1 cellular context compared by ENCODE assay signal in the genomic region with DNA sequence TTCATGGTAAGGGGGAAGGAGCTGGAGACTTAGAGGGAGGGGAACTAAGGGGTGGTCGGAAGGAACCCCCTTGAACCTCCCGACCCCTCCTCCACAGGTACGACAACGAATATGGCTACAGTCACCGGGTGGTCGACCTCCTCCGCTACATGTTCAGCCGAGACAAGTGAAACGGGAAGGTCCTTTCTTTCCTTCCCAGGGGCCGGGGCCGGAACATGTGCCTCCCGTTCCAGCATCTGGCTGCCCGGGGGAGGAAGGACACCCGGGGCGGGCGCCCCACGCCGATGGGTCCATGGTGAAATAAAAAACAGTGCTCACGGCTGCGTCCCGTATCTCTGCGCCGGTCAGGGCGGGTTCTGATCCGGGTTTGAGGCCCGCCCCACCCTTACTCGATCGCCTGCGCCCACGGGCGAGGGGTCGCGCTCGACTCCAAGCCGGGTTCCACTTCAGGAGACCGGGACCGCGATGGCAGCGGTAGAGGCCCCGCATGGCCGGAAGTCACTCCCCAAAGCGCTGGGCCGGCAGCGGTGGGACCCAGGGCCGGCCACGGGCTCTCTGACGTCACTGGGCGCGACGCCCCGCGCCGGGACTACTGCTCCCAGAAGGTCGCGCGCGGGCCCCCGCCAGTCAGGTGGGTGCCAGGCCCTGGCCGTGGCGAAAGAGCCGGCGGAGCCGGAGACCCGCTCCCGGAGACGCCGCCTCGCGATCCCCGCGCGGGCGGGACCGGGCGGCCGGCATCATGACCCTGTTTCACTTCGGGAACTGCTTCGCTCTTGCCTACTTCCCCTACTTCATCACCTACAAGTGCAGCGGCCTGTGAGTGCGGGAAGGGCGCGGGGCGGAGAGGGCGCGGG.
TF ChIP-seq lines count a peak whose summit lies in the region.

A gene with protein sequence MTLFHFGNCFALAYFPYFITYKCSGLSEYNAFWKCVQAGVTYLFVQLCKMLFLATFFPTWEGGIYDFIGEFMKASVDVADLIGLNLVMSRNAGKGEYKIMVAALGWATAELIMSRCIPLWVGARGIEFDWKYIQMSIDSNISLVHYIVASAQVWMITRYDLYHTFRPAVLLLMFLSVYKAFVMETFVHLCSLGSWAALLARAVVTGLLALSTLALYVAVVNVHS (plus strand): TSS at position 626 of the 854 bp plus-strand sequence. CDS start 114 bp downstream, at position 740.

TF ChIP-seq in K562, 482 proteins besides CTCF, POLR2A, EP300 and RAD21 (continued from another document and continues in another):
- TF ChIP-seq, protein P1, sequence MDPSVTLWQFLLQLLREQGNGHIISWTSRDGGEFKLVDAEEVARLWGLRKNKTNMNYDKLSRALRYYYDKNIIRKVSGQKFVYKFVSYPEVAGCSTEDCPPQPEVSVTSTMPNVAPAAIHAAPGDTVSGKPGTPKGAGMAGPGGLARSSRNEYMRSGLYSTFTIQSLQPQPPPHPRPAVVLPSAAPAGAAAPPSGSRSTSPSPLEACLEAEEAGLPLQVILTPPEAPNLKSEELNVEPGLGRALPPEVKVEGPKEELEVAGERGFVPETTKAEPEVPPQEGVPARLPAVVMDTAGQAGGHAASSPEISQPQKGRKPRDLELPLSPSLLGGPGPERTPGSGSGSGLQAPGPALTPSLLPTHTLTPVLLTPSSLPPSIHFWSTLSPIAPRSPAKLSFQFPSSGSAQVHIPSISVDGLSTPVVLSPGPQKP (CRISPR knock-in tag; IDR thresholded peaks at IDR 0.05) = no peak
- TF ChIP-seq ZNF445 (CRISPR knock-in tag; IDR thresholded peaks at IDR 0.05; ENCODE audit: low read depth) (no peak), HNRNPK (IDR thresholded peaks at IDR 0.05; ENCODE audit: low read depth, low read length, poor library complexity, severe bottlenecking) (no peak), ETS2 (tag; IDR thresholded peaks at IDR 0.05; ENCODE audit: borderline replicate concordance, poor library complexity, severe bottlenecking) (no peak), JUN (IDR thresholded peaks at IDR 0.05; ENCODE audit: borderline replicate concordance, low read depth, low read length) (no peak), JUN (CRISPR knock-in tag; IDR thresholded peaks at IDR 0.05; ENCODE audit: borderline replicate concordance) (no peak), MCM3 (IDR thresholded peaks at IDR 0.05) (no peak), SRSF9 (IDR thresholded peaks at IDR 0.05; ENCODE audit: borderline replicate concordance, low read depth, low read length) (no peak), LCOR (CRISPR knock-in tag; IDR thresholded peaks at IDR 0.05) (0 out of 2 replicates have a peak, but pooled peaks have one; percentile 53), STAG1 (CRISPR knock-in tag; IDR thresholded peaks at IDR 0.05; ENCODE audit: borderline replicate concordance) (no peak), ZNF24 (IDR thresholded peaks at IDR 0.05) (no peak), EWSR1 (IDR thresholded peaks at IDR 0.05; ENCODE audit: borderline replicate concordance, low read depth, partially characterized antibody) (no peak), MAZ (CRISPR knock-in tag; conservative IDR thresholded peaks at IDR 0.05 in 1 of 2, IDR thresholded peaks at IDR 0.05 in 1 of 2) (peak; percentile 73 to 95), BHLHE40 (IDR thresholded peaks at IDR 0.05; ENCODE audit: low read length) (no peak), ZNF584 (CRISPR knock-in tag; IDR thresholded peaks at IDR 0.05; ENCODE audit: low read depth) (no peak), MBD2 (IDR thresholded peaks at IDR 0.05; ENCODE audit: borderline replicate concordance, low read depth) (peak; percentile 76), NCOA6 (IDR thresholded peaks at IDR 0.05) (no peak), RBFOX2 (IDR thresholded peaks at IDR 0.05; ENCODE audit: low read depth, low read length) (peak; percentile 95), POLR2AphosphoS2 (IDR thresholded peaks at IDR 0.05; ENCODE audit: low read length) (no peak), SMARCC2 (IDR thresholded peaks at IDR 0.05; ENCODE audit: low read depth) (no peak), ZNF778 (CRISPR knock-in tag; IDR thresholded peaks at IDR 0.05) (no peak), SMARCB1 (IDR thresholded peaks at IDR 0.05; ENCODE audit: insufficient read length, low read depth) (no peak), KLF1 (tag; IDR thresholded peaks at IDR 0.05) (0 out of 2 replicates have a peak, but pooled peaks have one; percentile 54), ZNF197 (CRISPR knock-in tag; IDR thresholded peaks at IDR 0.05; ENCODE audit: low read depth) (0 out of 2 replicates have a peak, but pooled peaks have one; percentile 49), ZNF507 (tag; conservative IDR thresholded peaks at IDR 0.05) (no peak), BMI1 (IDR thresholded peaks at IDR 0.05; ENCODE audit: low read length) (no peak), ZNF134 (CRISPR knock-in tag; conservative IDR thresholded peaks at IDR 0.05) (no peak), ERF (CRISPR knock-in tag; IDR thresholded peaks at IDR 0.05) (no peak)
- TF ChIP-seq, protein P2, sequence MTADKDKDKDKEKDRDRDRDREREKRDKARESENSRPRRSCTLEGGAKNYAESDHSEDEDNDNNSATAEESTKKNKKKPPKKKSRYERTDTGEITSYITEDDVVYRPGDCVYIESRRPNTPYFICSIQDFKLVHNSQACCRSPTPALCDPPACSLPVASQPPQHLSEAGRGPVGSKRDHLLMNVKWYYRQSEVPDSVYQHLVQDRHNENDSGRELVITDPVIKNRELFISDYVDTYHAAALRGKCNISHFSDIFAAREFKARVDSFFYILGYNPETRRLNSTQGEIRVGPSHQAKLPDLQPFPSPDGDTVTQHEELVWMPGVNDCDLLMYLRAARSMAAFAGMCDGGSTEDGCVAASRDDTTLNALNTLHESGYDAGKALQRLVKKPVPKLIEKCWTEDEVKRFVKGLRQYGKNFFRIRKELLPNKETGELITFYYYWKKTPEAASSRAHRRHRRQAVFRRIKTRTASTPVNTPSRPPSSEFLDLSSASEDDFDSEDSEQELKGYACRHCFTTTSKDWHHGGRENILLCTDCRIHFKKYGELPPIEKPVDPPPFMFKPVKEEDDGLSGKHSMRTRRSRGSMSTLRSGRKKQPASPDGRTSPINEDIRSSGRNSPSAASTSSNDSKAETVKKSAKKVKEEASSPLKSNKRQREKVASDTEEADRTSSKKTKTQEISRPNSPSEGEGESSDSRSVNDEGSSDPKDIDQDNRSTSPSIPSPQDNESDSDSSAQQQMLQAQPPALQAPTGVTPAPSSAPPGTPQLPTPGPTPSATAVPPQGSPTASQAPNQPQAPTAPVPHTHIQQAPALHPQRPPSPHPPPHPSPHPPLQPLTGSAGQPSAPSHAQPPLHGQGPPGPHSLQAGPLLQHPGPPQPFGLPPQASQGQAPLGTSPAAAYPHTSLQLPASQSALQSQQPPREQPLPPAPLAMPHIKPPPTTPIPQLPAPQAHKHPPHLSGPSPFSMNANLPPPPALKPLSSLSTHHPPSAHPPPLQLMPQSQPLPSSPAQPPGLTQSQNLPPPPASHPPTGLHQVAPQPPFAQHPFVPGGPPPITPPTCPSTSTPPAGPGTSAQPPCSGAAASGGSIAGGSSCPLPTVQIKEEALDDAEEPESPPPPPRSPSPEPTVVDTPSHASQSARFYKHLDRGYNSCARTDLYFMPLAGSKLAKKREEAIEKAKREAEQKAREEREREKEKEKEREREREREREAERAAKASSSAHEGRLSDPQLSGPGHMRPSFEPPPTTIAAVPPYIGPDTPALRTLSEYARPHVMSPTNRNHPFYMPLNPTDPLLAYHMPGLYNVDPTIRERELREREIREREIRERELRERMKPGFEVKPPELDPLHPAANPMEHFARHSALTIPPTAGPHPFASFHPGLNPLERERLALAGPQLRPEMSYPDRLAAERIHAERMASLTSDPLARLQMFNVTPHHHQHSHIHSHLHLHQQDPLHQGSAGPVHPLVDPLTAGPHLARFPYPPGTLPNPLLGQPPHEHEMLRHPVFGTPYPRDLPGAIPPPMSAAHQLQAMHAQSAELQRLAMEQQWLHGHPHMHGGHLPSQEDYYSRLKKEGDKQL (CRISPR knock-in tag; IDR thresholded peaks at IDR 0.05; ENCODE audit: borderline replicate concordance) = no peak
- TF ChIP-seq, protein P3, sequence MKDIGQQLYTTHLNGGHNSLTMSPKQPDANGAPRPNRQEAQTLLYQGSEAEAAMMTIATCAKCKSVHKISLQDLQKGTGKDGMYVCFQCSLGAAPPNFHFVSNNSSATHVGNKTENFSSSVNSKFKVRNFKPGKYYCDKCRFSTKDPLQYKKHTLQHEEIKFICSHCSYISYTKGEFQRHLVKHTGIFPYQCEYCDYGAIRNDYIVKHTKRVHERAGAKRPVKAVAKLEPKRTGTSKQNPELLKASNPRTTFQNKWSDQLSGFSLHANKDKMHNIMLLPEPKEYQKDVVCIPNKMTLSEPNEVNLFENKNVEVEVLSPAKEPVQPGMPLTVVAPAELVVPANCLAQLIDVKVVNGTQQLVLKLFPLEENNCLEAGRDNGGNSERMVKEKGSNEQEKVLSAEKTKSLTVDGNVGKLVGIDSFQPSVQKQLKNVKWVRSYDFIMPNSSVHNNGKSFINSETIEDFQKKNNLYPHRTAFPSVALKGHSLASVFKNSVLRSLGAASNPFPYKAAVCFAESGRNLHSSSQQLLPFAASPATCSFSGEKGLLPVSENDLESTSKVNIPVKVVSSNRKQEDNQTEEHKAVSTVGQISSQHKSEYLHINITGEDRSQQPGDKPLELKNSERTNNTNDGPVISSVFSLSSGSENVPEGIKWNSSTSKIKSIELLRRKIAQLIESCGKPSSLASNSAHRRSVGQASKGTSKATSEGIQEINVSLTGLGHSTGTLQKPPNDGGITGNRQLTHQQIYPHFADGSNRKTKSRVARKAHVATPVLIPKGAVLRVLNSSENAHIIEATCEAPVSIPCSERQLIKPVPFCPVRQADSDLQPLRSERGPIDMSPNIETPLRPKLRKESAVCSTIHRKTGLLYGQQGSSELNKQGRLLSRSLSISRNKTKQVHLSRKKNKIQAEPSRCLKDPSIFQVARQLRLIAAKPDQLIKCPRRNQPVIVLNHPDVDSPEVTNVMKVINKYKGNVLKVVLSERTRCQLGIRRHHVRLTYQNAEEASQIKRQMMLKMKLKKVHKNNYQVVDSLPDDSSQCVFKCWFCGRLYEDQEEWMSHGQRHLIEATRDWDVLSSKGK (CRISPR knock-in tag; IDR thresholded peaks at IDR 0.05) = no peak
- TF ChIP-seq, protein P4, sequence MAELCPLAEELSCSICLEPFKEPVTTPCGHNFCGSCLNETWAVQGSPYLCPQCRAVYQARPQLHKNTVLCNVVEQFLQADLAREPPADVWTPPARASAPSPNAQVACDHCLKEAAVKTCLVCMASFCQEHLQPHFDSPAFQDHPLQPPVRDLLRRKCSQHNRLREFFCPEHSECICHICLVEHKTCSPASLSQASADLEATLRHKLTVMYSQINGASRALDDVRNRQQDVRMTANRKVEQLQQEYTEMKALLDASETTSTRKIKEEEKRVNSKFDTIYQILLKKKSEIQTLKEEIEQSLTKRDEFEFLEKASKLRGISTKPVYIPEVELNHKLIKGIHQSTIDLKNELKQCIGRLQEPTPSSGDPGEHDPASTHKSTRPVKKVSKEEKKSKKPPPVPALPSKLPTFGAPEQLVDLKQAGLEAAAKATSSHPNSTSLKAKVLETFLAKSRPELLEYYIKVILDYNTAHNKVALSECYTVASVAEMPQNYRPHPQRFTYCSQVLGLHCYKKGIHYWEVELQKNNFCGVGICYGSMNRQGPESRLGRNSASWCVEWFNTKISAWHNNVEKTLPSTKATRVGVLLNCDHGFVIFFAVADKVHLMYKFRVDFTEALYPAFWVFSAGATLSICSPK (IDR thresholded peaks at IDR 0.05; ENCODE audit: borderline replicate concordance) = no peak
- TF ChIP-seq, protein P5, sequence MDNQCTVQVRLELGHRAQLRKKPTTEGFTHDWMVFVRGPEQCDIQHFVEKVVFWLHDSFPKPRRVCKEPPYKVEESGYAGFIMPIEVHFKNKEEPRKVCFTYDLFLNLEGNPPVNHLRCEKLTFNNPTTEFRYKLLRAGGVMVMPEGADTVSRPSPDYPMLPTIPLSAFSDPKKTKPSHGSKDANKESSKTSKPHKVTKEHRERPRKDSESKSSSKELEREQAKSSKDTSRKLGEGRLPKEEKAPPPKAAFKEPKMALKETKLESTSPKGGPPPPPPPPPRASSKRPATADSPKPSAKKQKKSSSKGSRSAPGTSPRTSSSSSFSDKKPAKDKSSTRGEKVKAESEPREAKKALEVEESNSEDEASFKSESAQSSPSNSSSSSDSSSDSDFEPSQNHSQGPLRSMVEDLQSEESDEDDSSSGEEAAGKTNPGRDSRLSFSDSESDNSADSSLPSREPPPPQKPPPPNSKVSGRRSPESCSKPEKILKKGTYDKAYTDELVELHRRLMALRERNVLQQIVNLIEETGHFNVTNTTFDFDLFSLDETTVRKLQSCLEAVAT (IDR thresholded peaks at IDR 0.05) = no peak
- TF ChIP-seq, protein P6, sequence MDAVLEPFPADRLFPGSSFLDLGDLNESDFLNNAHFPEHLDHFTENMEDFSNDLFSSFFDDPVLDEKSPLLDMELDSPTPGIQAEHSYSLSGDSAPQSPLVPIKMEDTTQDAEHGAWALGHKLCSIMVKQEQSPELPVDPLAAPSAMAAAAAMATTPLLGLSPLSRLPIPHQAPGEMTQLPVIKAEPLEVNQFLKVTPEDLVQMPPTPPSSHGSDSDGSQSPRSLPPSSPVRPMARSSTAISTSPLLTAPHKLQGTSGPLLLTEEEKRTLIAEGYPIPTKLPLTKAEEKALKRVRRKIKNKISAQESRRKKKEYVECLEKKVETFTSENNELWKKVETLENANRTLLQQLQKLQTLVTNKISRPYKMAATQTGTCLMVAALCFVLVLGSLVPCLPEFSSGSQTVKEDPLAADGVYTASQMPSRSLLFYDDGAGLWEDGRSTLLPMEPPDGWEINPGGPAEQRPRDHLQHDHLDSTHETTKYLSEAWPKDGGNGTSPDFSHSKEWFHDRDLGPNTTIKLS (IDR thresholded peaks at IDR 0.05; ENCODE audit: borderline replicate concordance, low read depth) = peak; percentile 83
- TF ChIP-seq, protein P7, sequence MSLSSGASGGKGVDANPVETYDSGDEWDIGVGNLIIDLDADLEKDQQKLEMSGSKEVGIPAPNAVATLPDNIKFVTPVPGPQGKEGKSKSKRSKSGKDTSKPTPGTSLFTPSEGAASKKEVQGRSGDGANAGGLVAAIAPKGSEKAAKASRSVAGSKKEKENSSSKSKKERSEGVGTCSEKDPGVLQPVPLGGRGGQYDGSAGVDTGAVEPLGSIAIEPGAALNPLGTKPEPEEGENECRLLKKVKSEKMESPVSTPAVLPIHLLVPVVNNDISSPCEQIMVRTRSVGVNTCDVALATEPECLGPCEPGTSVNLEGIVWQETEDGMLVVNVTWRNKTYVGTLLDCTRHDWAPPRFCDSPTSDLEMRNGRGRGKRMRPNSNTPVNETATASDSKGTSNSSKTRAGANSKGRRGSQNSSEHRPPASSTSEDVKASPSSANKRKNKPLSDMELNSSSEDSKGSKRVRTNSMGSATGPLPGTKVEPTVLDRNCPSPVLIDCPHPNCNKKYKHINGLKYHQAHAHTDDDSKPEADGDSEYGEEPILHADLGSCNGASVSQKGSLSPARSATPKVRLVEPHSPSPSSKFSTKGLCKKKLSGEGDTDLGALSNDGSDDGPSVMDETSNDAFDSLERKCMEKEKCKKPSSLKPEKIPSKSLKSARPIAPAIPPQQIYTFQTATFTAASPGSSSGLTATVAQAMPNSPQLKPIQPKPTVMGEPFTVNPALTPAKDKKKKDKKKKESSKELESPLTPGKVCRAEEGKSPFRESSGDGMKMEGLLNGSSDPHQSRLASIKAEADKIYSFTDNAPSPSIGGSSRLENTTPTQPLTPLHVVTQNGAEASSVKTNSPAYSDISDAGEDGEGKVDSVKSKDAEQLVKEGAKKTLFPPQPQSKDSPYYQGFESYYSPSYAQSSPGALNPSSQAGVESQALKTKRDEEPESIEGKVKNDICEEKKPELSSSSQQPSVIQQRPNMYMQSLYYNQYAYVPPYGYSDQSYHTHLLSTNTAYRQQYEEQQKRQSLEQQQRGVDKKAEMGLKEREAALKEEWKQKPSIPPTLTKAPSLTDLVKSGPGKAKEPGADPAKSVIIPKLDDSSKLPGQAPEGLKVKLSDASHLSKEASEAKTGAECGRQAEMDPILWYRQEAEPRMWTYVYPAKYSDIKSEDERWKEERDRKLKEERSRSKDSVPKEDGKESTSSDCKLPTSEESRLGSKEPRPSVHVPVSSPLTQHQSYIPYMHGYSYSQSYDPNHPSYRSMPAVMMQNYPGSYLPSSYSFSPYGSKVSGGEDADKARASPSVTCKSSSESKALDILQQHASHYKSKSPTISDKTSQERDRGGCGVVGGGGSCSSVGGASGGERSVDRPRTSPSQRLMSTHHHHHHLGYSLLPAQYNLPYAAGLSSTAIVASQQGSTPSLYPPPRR (CRISPR knock-in tag; IDR thresholded peaks at IDR 0.05; ENCODE audit: borderline replicate concordance) = no peak
